In the genomic region with DNA sequence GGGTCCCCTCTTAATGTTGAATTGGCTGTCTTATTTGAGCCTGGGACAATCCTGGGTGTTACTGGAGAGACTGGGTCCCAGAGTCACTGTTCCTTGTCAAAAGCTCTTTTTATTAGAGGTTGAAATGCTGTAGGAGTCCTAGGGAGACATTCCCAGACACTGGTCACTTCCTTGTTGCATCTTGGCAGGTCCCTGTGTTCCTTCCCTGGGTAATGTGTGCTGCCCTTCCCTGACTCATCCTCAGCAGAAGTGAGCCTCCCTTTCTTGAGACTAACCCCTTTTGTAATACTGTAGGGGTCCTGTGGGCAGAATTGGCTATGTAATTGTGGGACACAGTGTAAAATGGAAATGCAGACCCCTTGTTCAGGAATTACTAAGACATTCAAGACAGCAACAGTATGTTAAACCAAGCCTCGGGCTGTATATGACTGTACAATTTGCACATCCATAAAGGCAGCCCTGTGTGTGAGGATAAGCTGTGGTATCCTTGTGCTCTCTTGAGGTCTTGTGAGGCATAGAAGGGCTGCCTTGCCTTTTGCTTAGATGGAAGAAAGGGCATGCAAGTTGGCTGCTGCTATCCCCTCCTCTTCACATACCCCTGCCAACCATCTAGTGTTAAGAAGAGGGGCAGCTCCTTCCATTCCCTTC, we compare ENCODE assay signal across 1 cellular context.
TF ChIP-seq lines count a peak whose summit lies in the region.

No MANE protein-coding gene starts in this region.

TF ChIP-seq in IMR-90, 13 proteins besides CTCF, POLR2A, EP300 and RAD21:
- TF ChIP-seq CEBPB (IDR thresholded peaks at IDR 0.05; ENCODE audit: low read depth, low read length) (no peak), BHLHE40 (IDR thresholded peaks at IDR 0.05; ENCODE audit: low read depth, low read length) (no peak), MAZ (IDR thresholded peaks at IDR 0.05; ENCODE audit: borderline replicate concordance, low read depth, low read length) (no peak), RCOR1 (IDR thresholded peaks at IDR 0.05; ENCODE audit: insufficient replicate concordance, low read length) (no peak), MXI1 (IDR thresholded peaks at IDR 0.05; ENCODE audit: borderline replicate concordance, low read depth, low read length) (no peak)
- TF ChIP-seq, protein P1, sequence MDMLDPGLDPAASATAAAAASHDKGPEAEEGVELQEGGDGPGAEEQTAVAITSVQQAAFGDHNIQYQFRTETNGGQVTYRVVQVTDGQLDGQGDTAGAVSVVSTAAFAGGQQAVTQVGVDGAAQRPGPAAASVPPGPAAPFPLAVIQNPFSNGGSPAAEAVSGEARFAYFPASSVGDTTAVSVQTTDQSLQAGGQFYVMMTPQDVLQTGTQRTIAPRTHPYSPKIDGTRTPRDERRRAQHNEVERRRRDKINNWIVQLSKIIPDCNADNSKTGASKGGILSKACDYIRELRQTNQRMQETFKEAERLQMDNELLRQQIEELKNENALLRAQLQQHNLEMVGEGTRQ (IDR thresholded peaks at IDR 0.05; ENCODE audit: low read depth, low read length): no peak
- TF ChIP-seq, protein P2, sequence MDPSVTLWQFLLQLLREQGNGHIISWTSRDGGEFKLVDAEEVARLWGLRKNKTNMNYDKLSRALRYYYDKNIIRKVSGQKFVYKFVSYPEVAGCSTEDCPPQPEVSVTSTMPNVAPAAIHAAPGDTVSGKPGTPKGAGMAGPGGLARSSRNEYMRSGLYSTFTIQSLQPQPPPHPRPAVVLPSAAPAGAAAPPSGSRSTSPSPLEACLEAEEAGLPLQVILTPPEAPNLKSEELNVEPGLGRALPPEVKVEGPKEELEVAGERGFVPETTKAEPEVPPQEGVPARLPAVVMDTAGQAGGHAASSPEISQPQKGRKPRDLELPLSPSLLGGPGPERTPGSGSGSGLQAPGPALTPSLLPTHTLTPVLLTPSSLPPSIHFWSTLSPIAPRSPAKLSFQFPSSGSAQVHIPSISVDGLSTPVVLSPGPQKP (IDR thresholded peaks at IDR 0.05; ENCODE audit: borderline replicate concordance, low read depth, low read length): no peak
